ENCODE assay signal across 25 cellular contexts in the genomic region with DNA sequence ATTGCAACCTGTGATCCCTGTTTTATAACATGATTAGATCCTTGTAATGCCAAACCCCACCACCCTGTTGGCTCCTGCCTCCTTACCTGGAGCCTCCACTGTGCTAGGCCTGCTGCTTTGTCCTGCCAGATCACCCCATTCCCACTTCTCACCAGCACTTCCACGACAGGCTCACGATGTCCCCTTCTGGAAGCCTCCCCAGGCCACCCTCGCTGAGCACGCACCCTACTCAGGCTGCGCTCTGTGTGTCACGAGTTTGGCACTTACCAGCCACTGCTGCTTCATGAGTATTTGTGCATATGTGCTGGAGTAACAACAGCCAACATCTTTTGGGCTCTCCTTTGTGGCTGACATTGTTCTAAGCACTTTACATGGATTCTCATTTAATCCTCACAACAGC.
"Had no signal": no experiment of that assay in that cellular context is flagged by ENCODE, and none has a peak within 500 bp of the region (broad histone marks: within the 10 kb centered on the region; RNA-seq: fewer than 3 reads in every experiment).

No MANE protein-coding gene starts in this region.

- H3K9ac ChIP-seq: parathyroid adenoma had no signal

- DNase-seq: activated CD4-positive, alpha-beta T cell treated with anti-CD3 and anti-CD28 coated beads, Interleukin-2, amount 50 U/mL, for 4 hours; activated naive CD4-positive, alpha-beta T cell treated with anti-CD3 and anti-CD28 coated beads for 36 hours; activated T-cell treated with anti-CD3 and anti-CD28 coated beads for 4 hours; activated T-cell treated with anti-CD3 and anti-CD28 coated beads, Interleukin-2, amount 50 U/mL, for 72 hours; amniotic stem cell; central memory CD4-positive, alpha-beta T cell; effector CD4-positive, alpha-beta T cell; left cardiac atrium; left ventricle myocardium superior; nucleus accumbens; psoas muscle; stimulated activated CD4-positive, alpha-beta T cell treated with anti-CD3 and anti-CD28 coated beads, Interleukin-15, amount 100 ng/mL, for 24 hours; stimulated activated CD4-positive, alpha-beta T cell treated with anti-CD3 and anti-CD28 coated beads, Interleukin-2, amount 100 ng/mL, for 24 hours; stimulated activated naive B cell treated with anti-CD40 and anti-IgM and Interleukin-4, amounts not matched to agents 10 μg/mL and 1 μg/mL and 100 μg/mL, for 72 hours; stomach; T-helper 17 cell; T1000; transverse colon had no signal

- H3K27ac Mint-ChIP-seq: activated naive CD4-positive, alpha-beta T cell treated with anti-CD3 and anti-CD28 coated beads for 36 hours; activated T-cell treated with anti-CD3 and anti-CD28 coated beads, Interleukin-2, amount 50 U/mL, for 72 hours; dendritic cell treated with granulocyte-macrophage colony-stimulating factor and Interleukin-4, amounts not matched to agents 40 ng/mL and 50 ng/mL, for 4 days; nephron; stimulated activated naive B cell treated with anti-CD40 and anti-IgM and Interleukin-4, amounts not matched to agents 10 μg/mL and 1 μg/mL and 100 μg/mL, for 72 hours; T-helper 17 cell; WTC11 had no signal

- ATAC-seq: activated T-cell treated with anti-CD3 and anti-CD28 coated beads, Interleukin-2, amount 50 U/mL, for 72 hours; left cardiac atrium; left ventricle myocardium superior; psoas muscle; SK-N-SH treated with all-trans-retinoic acid at 6 μM for 48 hours; stimulated activated naive B cell treated with anti-CD40 and anti-IgM and Interleukin-4, amounts not matched to agents 10 μg/mL and 1 μg/mL and 100 μg/mL, for 72 hours; T-helper 17 cell; WTC11 had no signal

- H2AFZ ChIP-seq: parathyroid adenoma had no signal

- H3K27me3 ChIP-seq: breast epithelium, stomach, transverse colon had no signal

- H3K4me2 ChIP-seq: smooth muscle cell had no signal

- H3K9me3 Mint-ChIP-seq: activated naive CD4-positive, alpha-beta T cell treated with anti-CD3 and anti-CD28 coated beads for 36 hours; activated T-cell treated with anti-CD3 and anti-CD28 coated beads, Interleukin-2, amount 50 U/mL, for 72 hours; dendritic cell treated with granulocyte-macrophage colony-stimulating factor and Interleukin-4, amounts not matched to agents 40 ng/mL and 50 ng/mL, for 4 days; nephron; stimulated activated naive B cell treated with anti-CD40 and anti-IgM and Interleukin-4, amounts not matched to agents 10 μg/mL and 1 μg/mL and 100 μg/mL, for 72 hours; WTC11 had no signal

- H3K27me3 Mint-ChIP-seq: dendritic cell treated with granulocyte-macrophage colony-stimulating factor and Interleukin-4, amounts not matched to agents 40 ng/mL and 50 ng/mL, for 4 days; stimulated activated naive B cell treated with anti-CD40 and anti-IgM and Interleukin-4, amounts not matched to agents 10 μg/mL and 1 μg/mL and 100 μg/mL, for 72 hours; T-helper 17 cell had no signal

- H3K9me3 ChIP-seq: breast epithelium, psoas muscle, stomach, transverse colon had no signal

- H3K27ac ChIP-seq: breast epithelium, parathyroid adenoma, psoas muscle, stomach, transverse colon had no signal

- H3K4me1 ChIP-seq: breast epithelium, psoas muscle had no signal

- H3K36me3 ChIP-seq: breast epithelium, transverse colon had no signal

- H3K4me3 Mint-ChIP-seq: activated naive CD4-positive, alpha-beta T cell treated with anti-CD3 and anti-CD28 coated beads for 36 hours; activated T-cell treated with anti-CD3 and anti-CD28 coated beads, Interleukin-2, amount 50 U/mL, for 72 hours; dendritic cell treated with granulocyte-macrophage colony-stimulating factor and Interleukin-4, amounts not matched to agents 40 ng/mL and 50 ng/mL, for 4 days; nephron; stimulated activated naive B cell treated with anti-CD40 and anti-IgM and Interleukin-4, amounts not matched to agents 10 μg/mL and 1 μg/mL and 100 μg/mL, for 72 hours; T-helper 17 cell; WTC11 had no signal

- H3K4me3 ChIP-seq: breast epithelium, psoas muscle, smooth muscle cell, stomach, transverse colon had no signal
